8 cellular contexts compared by ENCODE assay signal in genomic region chr15:73560501-73561117, GRCh38.
DNase-seq lines count a peak whose midpoint lies in the region; ATAC-seq, FAIRE-seq and TF ChIP-seq lines count a peak whose summit lies in the region.

No MANE protein-coding gene starts in this region.

- no peak overlapping the region for H3K27ac ChIP-seq in neural progenitor cell

- peaks cover 8% of the 10 kb centered on the region for H3K36me3 ChIP-seq in neural progenitor cell

- H3K9ac ChIP-seq in neural progenitor cell: no peak overlapping the region

- H3K36me3 Mint-ChIP-seq in neural progenitor cell: peaks cover 12% of the 10 kb centered on the region

- H3K4me3 Mint-ChIP-seq in neural progenitor cell: no peak overlapping the region

- H3K27me3 Mint-ChIP-seq in neural progenitor cell (ENCODE audit: insufficient read depth, low read depth): peaks cover 3% of the 10 kb centered on the region

- FAIRE-seq in G401.6 (lab: Jason Lieb, UNC): peak; percentile 91

- no peak overlapping the region for H2AFZ ChIP-seq in neural progenitor cell (replicated peaks)

- ATAC-seq in GM21526 (IDR thresholded peaks at IDR 0.05; ENCODE audit: low FRiP score, unreplicated experiment) (no peak), GM21825 (IDR thresholded peaks at IDR 0.05; ENCODE audit: unreplicated experiment) (no peak), HG03159 (IDR thresholded peaks at IDR 0.05; ENCODE audit: unreplicated experiment) (no peak)

- H4K20me1 ChIP-seq in neural progenitor cell (ENCODE audit: low read depth): peaks cover 13% of the 10 kb centered on the region

- H3K4me3 ChIP-seq in epithelial cell of proximal tubule (ENCODE audit: low read depth, low read length) (no peak overlapping the region), neural progenitor cell (no peak overlapping the region)

- no peak overlapping the region for H3K27ac Mint-ChIP-seq in neural progenitor cell

- H3F3A ChIP-seq in neural progenitor cell (ENCODE audit: low read depth): no peaks in the 10 kb centered on the region

- H3K4me2 ChIP-seq in neural progenitor cell: no peak overlapping the region

- no peaks in the 10 kb centered on the region for H3K9me3 Mint-ChIP-seq in neural progenitor cell

- TF ChIP-seq CTCF in epithelial cell of proximal tubule (conservative IDR thresholded peaks at IDR 0.05; ENCODE audit: low read depth, low read length): peak; percentile 52
- peak; percentile 59 for TF ChIP-seq CTCF in neural progenitor cell (IDR thresholded peaks at IDR 0.05)

- H3K79me2 ChIP-seq in neural progenitor cell (ENCODE audit: low read depth): peaks cover 3% of the 10 kb centered on the region

- H3K27me3 ChIP-seq in neural progenitor cell: no peaks in the 10 kb centered on the region

- no peaks in the 10 kb centered on the region for H3K9me3 ChIP-seq in neural progenitor cell (ENCODE audit: low read depth)

- peak; percentile 49 for DNase-seq in MV-4-11 (lab: John Stamatoyannopoulos, UW)
- DNase-seq in SHP77 treated with DMSO at 0.1 percent for 48 hours (lab: John Stamatoyannopoulos, UW): peak; percentile 7
- no peak for DNase-seq in epithelial cell of proximal tubule (ENCODE audit: low read depth)
- DNase-seq in neural progenitor cell (ENCODE audit: low spot score): peak; percentile 49

- peaks cover 24% of the 10 kb centered on the region for H3K4me1 Mint-ChIP-seq in neural progenitor cell

- no peaks in the 10 kb centered on the region for H3K4me1 ChIP-seq in neural progenitor cell
